10 cellular contexts compared by ENCODE assay signal in genomic region chr1:70043806-70044205, GRCh38.
DNase-seq lines count a peak whose midpoint lies in the region; TF ChIP-seq lines count a peak whose summit lies in the region.
"Had no signal": no experiment of that assay in that cellular context is flagged by ENCODE, and none has a peak within 500 bp of the region (broad histone marks: within the 10 kb centered on the region; RNA-seq: fewer than 3 reads in every experiment).

No MANE protein-coding gene starts in this region.

- no peaks in the 10 kb centered on the region for H3K27me3 ChIP-seq in MG63
- no peaks in the 10 kb centered on the region for H3K27me3 ChIP-seq in WERI-Rb-1 (ENCODE audit: insufficient read depth, low read depth, severe bottlenecking)
- no peaks in the 10 kb centered on the region for H3K27me3 ChIP-seq in spleen (replicated peaks in 1 of 7)

- intact Hi-C loops in spleen (cut with DNase I; ENCODE audit: low total_unique reads), result no loop called here

- no peaks in the 10 kb centered on the region for H3K4me1 ChIP-seq in spleen

- TF ChIP-seq CTCF in choroid plexus epithelial cell (conservative IDR thresholded peaks at IDR 0.05; ENCODE audit: low read depth, low read length) (no peak), WERI-Rb-1 (IDR thresholded peaks at IDR 0.05; ENCODE audit: low read depth, low read length) (no peak), spleen (IDR thresholded peaks at IDR 0.05 in 8 of 11, conservative IDR thresholded peaks at IDR 0.05 in 3 of 11) (no peak)

- no peak for TF ChIP-seq POLR2A in spleen (IDR thresholded peaks at IDR 0.05)

- peak; percentile 78 for DNase-seq in ELR (ENCODE audit: low read depth)
- peak; percentile 39 for DNase-seq in MG63
- peak; percentile 94 for DNase-seq in choroid plexus epithelial cell (ENCODE audit: low read depth)
- DNase-seq in left kidney (ENCODE audit: low read depth, low spot score), result peak; percentile 15
- no peak for DNase-seq in WERI-Rb-1
- DNase-seq in spleen, result no peak
- DNase-seq in NCI-H524 treated with DMSO at 0.1 percent for 48 hours (lab: John Stamatoyannopoulos, UW), result no peak
- DNase-seq in NCI-H2081 treated with DMSO at 0.1 percent for 48 hours (lab: John Stamatoyannopoulos, UW), result no peak
- DNase-seq: activated T-cell treated with anti-CD3 and anti-CD28 coated beads, Interleukin-2, amount 50 U/mL, for 4 hours; NCI-H1105 treated with DMSO at 0.1 percent for 48 hours had no signal

- no peak overlapping the region for H3K4me3 ChIP-seq in MG63
- no peak overlapping the region for H3K4me3 ChIP-seq in choroid plexus epithelial cell (ENCODE audit: low read depth, low read length)
- no peak overlapping the region for H3K4me3 ChIP-seq in WERI-Rb-1 (ENCODE audit: low read depth, low read length)
- H3K4me3 ChIP-seq in spleen, result no peak overlapping the region

- H3K36me3 ChIP-seq in MG63 (no peaks in the 10 kb centered on the region), WERI-Rb-1 (no peaks in the 10 kb centered on the region), spleen (no peaks in the 10 kb centered on the region)

- H3K9me3 ChIP-seq in MG63, result no peaks in the 10 kb centered on the region
- no peaks in the 10 kb centered on the region for H3K9me3 ChIP-seq in WERI-Rb-1 (ENCODE audit: severe bottlenecking)
- H3K9me3 ChIP-seq in spleen, result no peaks in the 10 kb centered on the region

- no peak overlapping the region for H3K27ac ChIP-seq in WERI-Rb-1
- no peak overlapping the region for H3K27ac ChIP-seq in spleen

Comparison
In these comparisons a context has a peak if more than half of its experiments do, and no peak if none do; other contexts are left out.
1. DNase-seq: peak in ELR (single experiment), MG63 (single experiment), choroid plexus epithelial cell (single experiment) and left kidney (single experiment); none in WERI-Rb-1 (single experiment), spleen (single experiment), NCI-H524 treated with DMSO at 0.1 percent for 48 hours (single experiment) and NCI-H2081 treated with DMSO at 0.1 percent for 48 hours (single experiment).